Comparison of ENCODE assay signal across 8 cellular contexts in genomic region chr7:211715-212058, GRCh38. TPM values are rescaled to one million over a fixed set of nuclear protein-coding genes. Genes with fewer than 3 reads are reported as not detected.
"Had no signal": no experiment of that assay in that cellular context is flagged by ENCODE, and none has a peak within 500 bp of the region (broad histone marks: within the 10 kb centered on the region; RNA-seq: fewer than 3 reads in every experiment).

No MANE protein-coding gene starts in this region.

- H2AFZ ChIP-seq: GM23338 had no signal

- FAIRE-seq: H1, H54, HTR-8/SVneo had no signal

- ATAC-seq: GM23338 had no signal

- H3K4me3 ChIP-seq: GM23338 had no signal

- DNase-seq: H9, HCEC 1CT had no signal

- H3K4me2 ChIP-seq: GM23338 had no signal

RNA-seq across cellular contexts. Expression of gene FAM20C, which starts 19.3 kb away (rescaled TPM):
- total RNA-seq: HT-29 had no signal
- polyA plus RNA-seq: IgD-negative memory B cell had no signal
